In the genomic region with DNA sequence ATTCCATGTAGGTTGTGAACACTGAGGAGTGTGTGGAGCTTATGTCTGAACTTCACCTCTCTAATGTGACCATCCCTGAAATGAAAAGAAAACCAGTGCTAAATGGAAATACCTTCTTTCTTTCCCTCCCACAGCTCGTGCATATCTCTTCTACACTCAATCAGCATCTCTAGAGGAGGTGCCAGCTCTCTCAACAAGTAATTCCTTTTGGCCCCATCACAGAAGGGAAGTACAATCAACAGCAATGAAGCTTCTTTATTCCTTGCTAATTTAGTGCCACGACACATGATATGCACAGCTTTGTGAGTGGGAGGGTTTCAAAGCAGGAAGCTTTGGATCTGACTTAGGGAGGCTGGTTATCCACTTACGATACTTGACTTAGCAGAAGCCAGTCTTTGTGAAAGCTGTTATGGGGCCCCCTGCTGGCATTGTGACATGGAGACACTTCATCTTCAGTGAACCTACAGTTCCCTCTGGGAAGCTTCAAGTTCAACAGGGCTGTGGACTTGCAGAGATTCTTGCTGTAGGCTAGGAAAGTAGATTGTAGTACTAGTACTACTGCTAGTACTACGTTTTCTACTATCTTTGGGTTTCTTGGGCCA, we compare ENCODE assay signal across 8 cellular contexts.
A peak's percentile ranks its signal among the peaks of the same experiment; 100 is the strongest.
DNase-seq lines count a peak whose midpoint lies in the region; ATAC-seq, FAIRE-seq and TF ChIP-seq lines count a peak whose summit lies in the region.

No MANE protein-coding gene starts in this region.

- no peaks in the 10 kb centered on the region for H3K27me3 ChIP-seq in HepG2 (ENCODE audit: control insufficient read depth in 1 of 2, insufficient read depth in 2 of 2, low read length in 2 of 2)

- no peak overlapping the region for H3K4me2 ChIP-seq in HepG2 (ENCODE audit: low read depth, low read length)

- no peak for TF ChIP-seq POLR2A in HepG2 (IDR thresholded peaks at IDR 0.05; ENCODE audit: insufficient read depth in 1 of 2, low read depth in 2 of 2, low read length in 2 of 2)

- H3K9ac ChIP-seq in HepG2 (ENCODE audit: insufficient read depth, low read depth, low read length): no peak overlapping the region

- no peak overlapping the region for H3K27ac ChIP-seq in HepG2 (ENCODE audit: extremely low read length, insufficient read depth, low read length)

- peak; percentile 65 for FAIRE-seq in HepG2 (lab: Jason Lieb, UNC)

- H3K9me3 ChIP-seq in HepG2 (ENCODE audit: low read length): no peaks in the 10 kb centered on the region

- DNase-seq in activated CD4-positive, CD25-positive, alpha-beta regulatory T cell treated with anti-CD3 and anti-CD28 coated beads, Interleukin-2, amount 50 U/mL, for 72 hours: peak; percentile 40
- DNase-seq in HS-27A (ENCODE audit: low read depth) (peak; percentile 15), RPMI8226 (peak; percentile 48), cardiac fibroblast (ENCODE audit: low read depth in 2 of 2) (peak; percentile 77 to 87), HepG2 (ENCODE audit: low spot score) (peak; percentile 58), superior temporal gyrus (ENCODE audit: extremely low spot score) (peak; percentile 67), dedifferentiated amniotic fluid mesenchymal stem cell (ENCODE audit: extremely low spot score) (no peak)

- CTCF ChIA-PET in HepG2 (lab: Yijun Ruan, JAX; ENCODE audit: low intra/inter-chr PET ratio, low total read pairs): interaction anchor here (1.4 to 2.1 kb wide), 3 partner anchors 76 to 115 kb away, joined by 3 to 9 read pairs (median 4); no protein-coding TSS in a partner anchor

- no peaks in the 10 kb centered on the region for H3K79me2 ChIP-seq in HepG2 (ENCODE audit: insufficient read depth, low read length)

- POLR2A ChIA-PET in HepG2 (lab: Yijun Ruan, JAX): no interaction called here

- intact Hi-C loops in HepG2 (cut with micrococcal nuclease; ENCODE audit: unreplicated experiment): loop anchor here (1.0 kb wide), 1 partner anchor 115 kb away; no protein-coding TSS in a partner anchor

- H4K20me1 ChIP-seq in HepG2 (ENCODE audit: insufficient read depth, low read length): no peaks in the 10 kb centered on the region

- in situ Hi-C loops in HepG2 (cut with HindIII; ENCODE audit: extremely low pct_ligation_motif_present, low pct_unique_long_range_greater_than_20kb): no loop called here

- H3K4me3 ChIP-seq in cardiac fibroblast (replicated peaks in 1 of 2; ENCODE audit: low read depth in 2 of 2, low read length in 2 of 2) (no peak overlapping the region), HepG2 (replicated peaks in 1 of 3; ENCODE audit: insufficient read depth in 1 of 3, low read depth in 2 of 3, low read length in 3 of 3) (no peak overlapping the region)

- ATAC-seq in activated CD4-positive, CD25-positive, alpha-beta regulatory T cell treated with anti-CD3 and anti-CD28 coated beads, Interleukin-2, amount 50 U/mL, for 24 hours: no peak
- ATAC-seq in HepG2: peak; percentile 90

- H3K4me1 ChIP-seq in HepG2 (ENCODE audit: insufficient read depth, low read length): peaks cover 6% of the 10 kb centered on the region; the same call in 1 of the 2 replicates

- 2% methylated on average over 4 of the region's 4 CpGs for WGBS in HepG2 (ENCODE audit: low lambda C conversion rate)

- TF ChIP-seq RAD21 in HepG2 (CRISPR knock-in tag; IDR thresholded peaks at IDR 0.05): no peak

- no peak for TF ChIP-seq EP300 in HepG2 (IDR thresholded peaks at IDR 0.05; ENCODE audit: low read depth in 2 of 2, low read length in 2 of 2)
- no peak for TF ChIP-seq EP300 in HepG2 (CRISPR knock-in tag; IDR thresholded peaks at IDR 0.05; ENCODE audit: borderline replicate concordance)

- H2AFZ ChIP-seq in HepG2 (ENCODE audit: low read length): no peak overlapping the region

- H3K36me3 ChIP-seq in HepG2 (replicated peaks in 1 of 2; ENCODE audit: control insufficient read depth in 1 of 2, insufficient read depth in 2 of 2, low read length in 2 of 2): no peaks in the 10 kb centered on the region

- BruUV-seq in HepG2 (replicated peaks; lab: Mats Ljungman, UMichigan): no TSS peak

- TF ChIP-seq CTCF in cardiac fibroblast (IDR thresholded peaks at IDR 0.05; ENCODE audit: low read depth, low read length): peak; percentile 71
- TF ChIP-seq CTCF in HepG2 (CRISPR knock-in tag; IDR thresholded peaks at IDR 0.05): peak; percentile 68

TF ChIP-seq in HepG2, 621 proteins besides CTCF, POLR2A, EP300 and RAD21:
- peak; percentile 49 for TF ChIP-seq STAG1 (CRISPR knock-in tag; IDR thresholded peaks at IDR 0.05)
- TF ChIP-seq SMC3 (IDR thresholded peaks at IDR 0.05; ENCODE audit: low read length): peak; percentile 69; the same call in 1 of the 2 replicates
- no peak for TF ChIP-seq CREB1 (IDR thresholded peaks at IDR 0.05)
- TF ChIP-seq CREB1 (CRISPR knock-in tag; IDR thresholded peaks at IDR 0.05): 0 out of 2 replicates have a peak, but pooled peaks have one; percentile 16
- TF ChIP-seq RBAK (CRISPR knock-in tag; IDR thresholded peaks at IDR 0.05): no peak
- no peak for TF ChIP-seq ZNF878 (CRISPR knock-in tag; IDR thresholded peaks at IDR 0.05)
- no peak for TF ChIP-seq HOXA9 (CRISPR knock-in tag; IDR thresholded peaks at IDR 0.05; ENCODE audit: borderline replicate concordance)
- TF ChIP-seq XRCC5 (optimal IDR thresholded peaks at IDR 0.05; ENCODE audit: low read length): peak; percentile 48
